In genomic region chr3:49609815-49610214, GRCh38 we compare ENCODE assay signal across 27 cellular contexts. TPM values are rescaled to one million over a fixed set of nuclear protein-coding genes. Genes with fewer than 3 reads are reported as not detected.
DNase-seq lines count a peak whose midpoint lies in the region; ATAC-seq and TF ChIP-seq lines count a peak whose summit lies in the region.
"Had no signal": no experiment of that assay in that cellular context is flagged by ENCODE, and none has a peak within 500 bp of the region (broad histone marks: within the 10 kb centered on the region; RNA-seq: fewer than 3 reads in every experiment).

No MANE protein-coding gene starts in this region.

- POLR2A ChIA-PET in CD4-positive, alpha-beta memory T cell (lab: Charles Lee; ENCODE audit: partially characterized antibody): no interaction called here

- CTCF ChIA-PET in CD4-positive, alpha-beta memory T cell (lab: Charles Lee; ENCODE audit: partially characterized antibody): interaction anchor here (0.6 kb wide), 1 partner anchor 87 kb away, joined by 3 read pairs; no protein-coding TSS in a partner anchor

- DNase-seq in DMS79 treated with DMSO at 0.1 percent for 48 hours (lab: John Stamatoyannopoulos, UW) (peak; percentile 32), anterior cingulate cortex (lab: John Stamatoyannopoulos, UW) (peak in 35 of 58 donors; percentile 14 to 77 (median 35)), left ventricle myocardium superior (peak; percentile 55), substantia nigra (lab: John Stamatoyannopoulos, UW) (peak in 26 of 49 donors; percentile 3 to 79 (median 31)), neural progenitor cell (ENCODE audit: low spot score) (no peak)
- DNase-seq in CD4-positive, alpha-beta memory T cell: no peak
- DNase-seq: activated CD4-positive, alpha-beta T cell treated with anti-CD3 and anti-CD28 coated beads, Interleukin-2, amount 10 ng/mL, durations not matched to agents 7 days and 5 days; activated naive CD8-positive, alpha-beta T cell treated with anti-CD3 and anti-CD28 coated beads, Interleukin-2, amount 10 ng/mL, durations not matched to agents 7 days and 5 days; AML-193; COR-L47; EL; islet precursor cell; mammary epithelial cell; NCI-H1092 treated with DMSO at 0.1 percent for 48 hours; NCI-H226; NCI-H774; OCI-M1; ovary; sigmoid colon had no signal

- TF ChIP-seq CTCF in neural progenitor cell (IDR thresholded peaks at IDR 0.05): no peak

- no peaks in the 10 kb centered on the region for H4K20me1 ChIP-seq in neural progenitor cell (ENCODE audit: low read depth)

- H3K4me3 ChIP-seq in neural progenitor cell: no peak overlapping the region
- no peak overlapping the region for H3K4me3 ChIP-seq in CD4-positive, alpha-beta memory T cell (ENCODE audit: low read length in 2 of 2)
- H3K4me3 ChIP-seq: body of pancreas, ovary, sigmoid colon had no signal

- H3K9me3 ChIP-seq in neural progenitor cell (ENCODE audit: low read depth): no peaks in the 10 kb centered on the region
- H3K9me3 ChIP-seq in CD4-positive, alpha-beta memory T cell (ENCODE audit: control insufficient read depth in 1 of 2, low read length in 2 of 2): no peaks in the 10 kb centered on the region
- H3K9me3 ChIP-seq: body of pancreas, ovary, sigmoid colon had no signal

- H3K9ac ChIP-seq in neural progenitor cell: no peak overlapping the region

- H3K27me3 Mint-ChIP-seq in neural progenitor cell (ENCODE audit: insufficient read depth, low read depth): peaks cover 10% of the 10 kb centered on the region
- no peaks in the 10 kb centered on the region for H3K27me3 Mint-ChIP-seq in CD4-positive, alpha-beta memory T cell
- H3K27me3 Mint-ChIP-seq: activated CD4-positive, alpha-beta T cell treated with anti-CD3 and anti-CD28 coated beads, Interleukin-2, amount 10 ng/mL, durations not matched to agents 7 days and 5 days had no signal

- peaks cover 14% of the 10 kb centered on the region for H3F3A ChIP-seq in neural progenitor cell (ENCODE audit: low read depth)

- H3K4me2 ChIP-seq in neural progenitor cell: no peak overlapping the region

- H3K27me3 ChIP-seq in neural progenitor cell: no peaks in the 10 kb centered on the region
- H3K27me3 ChIP-seq in CD4-positive, alpha-beta memory T cell (ENCODE audit: insufficient read depth, low read length): no peaks in the 10 kb centered on the region
- H3K27me3 ChIP-seq: body of pancreas, ovary, sigmoid colon had no signal

- no peaks in the 10 kb centered on the region for H3K79me2 ChIP-seq in neural progenitor cell (ENCODE audit: low read depth)

- no peak overlapping the region for H3K4me3 Mint-ChIP-seq in neural progenitor cell
- H3K4me3 Mint-ChIP-seq in CD4-positive, alpha-beta memory T cell: no peak overlapping the region
- H3K4me3 Mint-ChIP-seq: activated CD4-positive, alpha-beta T cell treated with anti-CD3 and anti-CD28 coated beads, Interleukin-2, amount 10 ng/mL, durations not matched to agents 7 days and 5 days; activated naive CD8-positive, alpha-beta T cell treated with anti-CD3 and anti-CD28 coated beads, Interleukin-2, amount 10 ng/mL, durations not matched to agents 7 days and 5 days; naive thymus-derived CD4-positive, alpha-beta T cell; stimulated activated effector memory CD8-positive, alpha-beta T cell treated with anti-CD3 and anti-CD28 coated beads, Interleukin-12 subunit alpha, Interleukin-12 subunit beta, amount 100 ng/mL, for 72 hours; T-helper 1 cell treated with Interleukin-12 subunit alpha and Interleukin-12 subunit beta and Interleukin-4 antibody, amounts not matched to agents 30 μg/mL and 1 μg/mL, for 36 hours had no signal

- peaks cover 13% of the 10 kb centered on the region for H3K4me1 Mint-ChIP-seq in neural progenitor cell
- no peaks in the 10 kb centered on the region for H3K4me1 Mint-ChIP-seq in CD4-positive, alpha-beta memory T cell
- H3K4me1 Mint-ChIP-seq: activated CD4-positive, alpha-beta T cell treated with anti-CD3 and anti-CD28 coated beads, Interleukin-2, amount 10 ng/mL, durations not matched to agents 7 days and 5 days; activated naive CD8-positive, alpha-beta T cell treated with anti-CD3 and anti-CD28 coated beads, Interleukin-2, amount 10 ng/mL, durations not matched to agents 7 days and 5 days had no signal

- H2AFZ ChIP-seq in neural progenitor cell (replicated peaks): no peak overlapping the region

- H3K36me3 Mint-ChIP-seq in neural progenitor cell: peaks cover 10% of the 10 kb centered on the region
- H3K36me3 Mint-ChIP-seq in CD4-positive, alpha-beta memory T cell: peaks cover 0 to 4% of the 10 kb centered on the region in 2 donors
- H3K36me3 Mint-ChIP-seq: activated naive CD8-positive, alpha-beta T cell treated with anti-CD3 and anti-CD28 coated beads, Interleukin-2, amount 10 ng/mL, durations not matched to agents 7 days and 5 days; stimulated activated effector memory CD8-positive, alpha-beta T cell treated with anti-CD3 and anti-CD28 coated beads, Interleukin-12 subunit alpha, Interleukin-12 subunit beta, amount 100 ng/mL, for 72 hours had no signal

- H3K4me1 ChIP-seq in neural progenitor cell: peaks cover 5% of the 10 kb centered on the region
- H3K4me1 ChIP-seq in CD4-positive, alpha-beta memory T cell (ENCODE audit: insufficient read depth, low read length): no peaks in the 10 kb centered on the region
- H3K4me1 ChIP-seq: body of pancreas, sigmoid colon had no signal

- H3K9me3 Mint-ChIP-seq in neural progenitor cell: peaks cover 16% of the 10 kb centered on the region
- H3K9me3 Mint-ChIP-seq in CD4-positive, alpha-beta memory T cell: peaks cover 0 to 9% (median 4%) of the 10 kb centered on the region in 8 donors
- H3K9me3 Mint-ChIP-seq: activated T-helper 2 cell treated with anti-CD3 and anti-CD28 coated beads, Interferon-gamma antibody, Interleukin-2, Interleukin-4, amounts not matched to agents 10 μg/mL and 5 μg/mL and 100 μg/mL, durations not matched to agents 14 hours and 24 hours and 36 hours; stimulated activated effector memory CD8-positive, alpha-beta T cell treated with anti-CD3 and anti-CD28 coated beads, Interleukin-12 subunit alpha, Interleukin-12 subunit beta, amount 100 ng/mL, for 72 hours; T-helper 1 cell treated with Interleukin-12 subunit alpha and Interleukin-12 subunit beta and Interleukin-4 antibody, amounts not matched to agents 30 μg/mL and 1 μg/mL, for 36 hours had no signal

- intact Hi-C loops in left ventricle myocardium superior (cut with micrococcal nuclease): no loop called here
- intact Hi-C loops in CD4-positive, alpha-beta memory T cell (cut with micrococcal nuclease): no loop called here

- H3K27ac ChIP-seq in substantia nigra (ENCODE audit: low read depth, low read length, poor library complexity, severe bottlenecking) (no peak overlapping the region), neural progenitor cell (no peak overlapping the region)
- no peak overlapping the region for H3K27ac ChIP-seq in CD4-positive, alpha-beta memory T cell (ENCODE audit: low read depth, low read length)
- H3K27ac ChIP-seq: body of pancreas, ovary, sigmoid colon, VCaP had no signal

- H3K27ac Mint-ChIP-seq in neural progenitor cell: no peak overlapping the region
- H3K27ac Mint-ChIP-seq in CD4-positive, alpha-beta memory T cell: no peak overlapping the region
- H3K27ac Mint-ChIP-seq: activated CD4-positive, alpha-beta T cell treated with anti-CD3 and anti-CD28 coated beads, Interleukin-2, amount 10 ng/mL, durations not matched to agents 7 days and 5 days; activated naive CD8-positive, alpha-beta T cell treated with anti-CD3 and anti-CD28 coated beads, Interleukin-2, amount 10 ng/mL, durations not matched to agents 7 days and 5 days; activated T-helper 2 cell treated with anti-CD3 and anti-CD28 coated beads, Interferon-gamma antibody, Interleukin-2, Interleukin-4, amounts not matched to agents 10 μg/mL and 5 μg/mL and 100 μg/mL, durations not matched to agents 14 hours and 24 hours and 36 hours; stimulated activated effector memory CD8-positive, alpha-beta T cell treated with anti-CD3 and anti-CD28 coated beads, Interleukin-12 subunit alpha, Interleukin-12 subunit beta, amount 100 ng/mL, for 72 hours; T-helper 1 cell treated with Interleukin-12 subunit alpha and Interleukin-12 subunit beta and Interleukin-4 antibody, amounts not matched to agents 30 μg/mL and 1 μg/mL, for 36 hours had no signal

- ATAC-seq in left ventricle myocardium superior: peak; percentile 79
- ATAC-seq in HG03108 (IDR thresholded peaks at IDR 0.05; ENCODE audit: unreplicated experiment): no peak
- ATAC-seq: body of pancreas; HCT116; naive thymus-derived CD4-positive, alpha-beta T cell; stimulated activated effector memory CD8-positive, alpha-beta T cell treated with anti-CD3 and anti-CD28 coated beads, Interleukin-12 subunit alpha, Interleukin-12 subunit beta, amount 100 ng/mL, for 72 hours had no signal

- H3K36me3 ChIP-seq in neural progenitor cell: no peaks in the 10 kb centered on the region
- H3K36me3 ChIP-seq in CD4-positive, alpha-beta memory T cell (ENCODE audit: insufficient read depth, low read length): no peaks in the 10 kb centered on the region
- H3K36me3 ChIP-seq: ovary, sigmoid colon had no signal

RNA-seq across cellular contexts. Expression of gene BSN, which starts 55.5 kb away (rescaled TPM):
- total RNA-seq in left ventricle myocardium superior (0.30 TPM), neural progenitor cell (ENCODE audit: low replicate concordance) (0.17 and 0.53 TPM in 2 replicates)
- under 1 TPM; 0.06 to 0.15 TPM for total RNA-seq in CD4-positive, alpha-beta memory T cell
- polyA plus RNA-seq in CD4-positive, alpha-beta memory T cell: under 1 TPM in 1 of 2 donors, not detected in 1; 0.01 TPM
- polyA plus RNA-seq: naive thymus-derived CD4-positive, alpha-beta T cell had no signal

Comparison
In these comparisons a context has a peak if more than half of its experiments do, and no peak if none do; other contexts are left out.
1. DNase-seq: peak in DMS79 treated with DMSO at 0.1 percent for 48 hours (single experiment), anterior cingulate cortex (35 of 58), left ventricle myocardium superior (single experiment) and substantia nigra (26 of 49); none in neural progenitor cell (single experiment) and CD4-positive, alpha-beta memory T cell (0 of 5).